In the genomic region with DNA sequence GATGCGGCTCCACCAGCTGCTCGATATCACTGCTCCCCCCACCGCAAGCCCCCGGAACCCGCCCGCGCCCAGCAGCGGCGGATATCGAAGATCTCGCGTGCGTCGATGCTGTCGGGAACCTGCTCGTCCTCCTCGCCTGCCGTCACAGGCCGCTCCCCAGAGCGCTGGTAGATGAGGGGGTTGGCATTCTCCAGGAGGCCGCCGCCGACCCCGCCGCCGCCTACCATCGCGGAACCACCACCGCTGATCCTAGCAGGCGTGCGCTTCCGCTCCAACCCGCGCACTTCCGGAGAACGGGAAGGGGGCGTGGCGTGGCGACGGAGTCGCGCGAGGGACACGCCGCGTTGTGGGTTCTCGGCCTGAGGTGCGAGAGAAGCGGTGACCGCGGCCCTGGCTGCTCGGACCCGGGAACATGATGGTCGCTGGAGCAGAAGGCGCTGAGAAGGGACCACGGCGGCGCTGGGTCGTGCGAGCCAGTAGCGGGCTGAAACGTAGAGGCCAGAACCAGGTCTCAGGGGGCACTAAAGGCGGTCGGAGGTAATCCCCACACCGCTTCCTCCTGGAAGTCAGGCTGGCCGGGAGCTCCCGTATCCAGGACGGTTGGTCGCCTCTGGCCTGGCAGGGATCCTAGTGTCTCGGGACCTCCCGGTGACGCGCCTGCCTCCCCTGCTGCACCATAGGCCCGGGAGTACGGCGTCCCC, we compare ENCODE assay signal across 1 cellular context.
TF ChIP-seq lines count a peak whose summit lies in the region.

A gene (minus strand): TSS at position 265 of the 701 bp plus-strand sequence. CDS start 38 bp downstream, at position 227.

TF ChIP-seq in GM23338, 12 proteins besides CTCF, POLR2A, EP300 and RAD21 (continued from another document):
- TF ChIP-seq, protein P1, sequence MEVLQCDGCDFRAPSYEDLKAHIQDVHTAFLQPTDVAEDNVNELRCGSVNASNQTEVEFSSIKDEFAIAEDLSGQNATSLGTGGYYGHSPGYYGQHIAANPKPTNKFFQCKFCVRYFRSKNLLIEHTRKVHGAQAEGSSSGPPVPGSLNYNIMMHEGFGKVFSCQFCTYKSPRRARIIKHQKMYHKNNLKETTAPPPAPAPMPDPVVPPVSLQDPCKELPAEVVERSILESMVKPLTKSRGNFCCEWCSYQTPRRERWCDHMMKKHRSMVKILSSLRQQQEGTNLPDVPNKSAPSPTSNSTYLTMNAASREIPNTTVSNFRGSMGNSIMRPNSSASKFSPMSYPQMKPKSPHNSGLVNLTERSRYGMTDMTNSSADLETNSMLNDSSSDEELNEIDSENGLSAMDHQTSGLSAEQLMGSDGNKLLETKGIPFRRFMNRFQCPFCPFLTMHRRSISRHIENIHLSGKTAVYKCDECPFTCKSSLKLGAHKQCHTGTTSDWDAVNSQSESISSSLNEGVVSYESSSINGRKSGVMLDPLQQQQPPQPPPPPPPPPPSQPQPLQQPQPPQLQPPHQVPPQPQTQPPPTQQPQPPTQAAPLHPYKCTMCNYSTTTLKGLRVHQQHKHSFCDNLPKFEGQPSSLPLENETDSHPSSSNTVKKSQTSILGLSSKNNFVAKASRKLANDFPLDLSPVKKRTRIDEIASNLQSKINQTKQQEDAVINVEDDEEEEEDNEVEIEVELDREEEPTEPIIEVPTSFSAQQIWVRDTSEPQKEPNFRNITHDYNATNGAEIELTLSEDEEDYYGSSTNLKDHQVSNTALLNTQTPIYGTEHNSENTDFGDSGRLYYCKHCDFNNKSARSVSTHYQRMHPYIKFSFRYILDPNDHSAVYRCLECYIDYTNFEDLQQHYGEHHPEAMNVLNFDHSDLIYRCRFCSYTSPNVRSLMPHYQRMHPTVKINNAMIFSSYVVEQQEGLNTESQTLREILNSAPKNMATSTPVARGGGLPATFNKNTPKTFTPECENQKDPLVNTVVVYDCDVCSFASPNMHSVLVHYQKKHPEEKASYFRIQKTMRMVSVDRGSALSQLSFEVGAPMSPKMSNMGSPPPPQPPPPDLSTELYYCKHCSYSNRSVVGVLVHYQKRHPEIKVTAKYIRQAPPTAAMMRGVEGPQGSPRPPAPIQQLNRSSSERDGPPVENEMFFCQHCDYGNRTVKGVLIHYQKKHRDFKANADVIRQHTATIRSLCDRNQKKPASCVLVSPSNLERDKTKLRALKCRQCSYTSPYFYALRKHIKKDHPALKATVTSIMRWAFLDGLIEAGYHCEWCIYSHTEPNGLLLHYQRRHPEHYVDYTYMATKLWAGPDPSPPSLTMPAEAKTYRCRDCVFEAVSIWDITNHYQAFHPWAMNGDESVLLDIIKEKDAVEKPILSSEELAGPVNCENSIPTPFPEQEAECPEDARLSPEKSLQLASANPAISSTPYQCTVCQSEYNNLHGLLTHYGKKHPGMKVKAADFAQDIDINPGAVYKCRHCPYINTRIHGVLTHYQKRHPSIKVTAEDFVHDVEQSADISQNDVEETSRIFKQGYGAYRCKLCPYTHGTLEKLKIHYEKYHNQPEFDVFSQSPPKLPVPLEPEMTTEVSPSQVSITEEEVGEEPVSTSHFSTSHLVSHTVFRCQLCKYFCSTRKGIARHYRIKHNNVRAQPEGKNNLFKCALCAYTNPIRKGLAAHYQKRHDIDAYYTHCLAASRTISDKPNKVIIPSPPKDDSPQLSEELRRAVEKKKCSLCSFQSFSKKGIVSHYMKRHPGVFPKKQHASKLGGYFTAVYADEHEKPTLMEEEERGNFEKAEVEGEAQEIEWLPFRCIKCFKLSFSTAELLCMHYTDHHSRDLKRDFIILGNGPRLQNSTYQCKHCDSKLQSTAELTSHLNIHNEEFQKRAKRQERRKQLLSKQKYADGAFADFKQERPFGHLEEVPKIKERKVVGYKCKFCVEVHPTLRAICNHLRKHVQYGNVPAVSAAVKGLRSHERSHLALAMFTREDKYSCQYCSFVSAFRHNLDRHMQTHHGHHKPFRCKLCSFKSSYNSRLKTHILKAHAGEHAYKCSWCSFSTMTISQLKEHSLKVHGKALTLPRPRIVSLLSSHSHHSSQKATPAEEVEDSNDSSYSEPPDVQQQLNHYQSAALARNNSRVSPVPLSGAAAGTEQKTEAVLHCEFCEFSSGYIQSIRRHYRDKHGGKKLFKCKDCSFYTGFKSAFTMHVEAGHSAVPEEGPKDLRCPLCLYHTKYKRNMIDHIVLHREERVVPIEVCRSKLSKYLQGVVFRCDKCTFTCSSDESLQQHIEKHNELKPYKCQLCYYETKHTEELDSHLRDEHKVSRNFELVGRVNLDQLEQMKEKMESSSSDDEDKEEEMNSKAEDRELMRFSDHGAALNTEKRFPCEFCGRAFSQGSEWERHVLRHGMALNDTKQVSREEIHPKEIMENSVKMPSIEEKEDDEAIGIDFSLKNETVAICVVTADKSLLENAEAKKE (CRISPR knock-in tag; IDR thresholded peaks at IDR 0.05) = no peak
- TF ChIP-seq POLR2AphosphoS5 (IDR thresholded peaks at IDR 0.05; ENCODE audit: low read depth) (peak; percentile 88), EZH2 (IDR thresholded peaks at IDR 0.05; ENCODE audit: low read depth, unreplicated experiment) (peak; percentile 9), NANOG (IDR thresholded peaks at IDR 0.05; ENCODE audit: borderline replicate concordance) (no peak), ZNF331 (CRISPR knock-in tag; IDR thresholded peaks at IDR 0.05; ENCODE audit: low read depth) (no peak)
- TF ChIP-seq, protein P2, sequence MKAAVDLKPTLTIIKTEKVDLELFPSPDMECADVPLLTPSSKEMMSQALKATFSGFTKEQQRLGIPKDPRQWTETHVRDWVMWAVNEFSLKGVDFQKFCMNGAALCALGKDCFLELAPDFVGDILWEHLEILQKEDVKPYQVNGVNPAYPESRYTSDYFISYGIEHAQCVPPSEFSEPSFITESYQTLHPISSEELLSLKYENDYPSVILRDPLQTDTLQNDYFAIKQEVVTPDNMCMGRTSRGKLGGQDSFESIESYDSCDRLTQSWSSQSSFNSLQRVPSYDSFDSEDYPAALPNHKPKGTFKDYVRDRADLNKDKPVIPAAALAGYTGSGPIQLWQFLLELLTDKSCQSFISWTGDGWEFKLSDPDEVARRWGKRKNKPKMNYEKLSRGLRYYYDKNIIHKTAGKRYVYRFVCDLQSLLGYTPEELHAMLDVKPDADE (IDR thresholded peaks at IDR 0.05) = peak; percentile 80; the same call in 1 of the 2 replicates
TF ChIP-seq in GM23338: peak in this region for 3.
